ENCODE assay signal across 12 cellular contexts in genomic region chr3:197478746-197479668, GRCh38.
DNase-seq lines count a peak whose midpoint lies in the region; ATAC-seq, FAIRE-seq and TF ChIP-seq lines count a peak whose summit lies in the region.
"Had no signal": no experiment of that assay in that cellular context is flagged by ENCODE, and none has a peak within 500 bp of the region (broad histone marks: within the 10 kb centered on the region; RNA-seq: fewer than 3 reads in every experiment).

No MANE protein-coding gene starts in this region.

- DNase-seq in GOT3 (lab: John Stamatoyannopoulos, UW): peak; percentile 45
- peak; percentile 73 for DNase-seq in NCI-H69 (lab: John Stamatoyannopoulos, UW)
- DNase-seq in endothelial cell of umbilical vein (ENCODE audit: low read depth, low spot score): no peak
- DNase-seq in osteocyte (ENCODE audit: extremely low spot score, unreplicated experiment): no peak
- DNase-seq in NCI-H345 treated with DMSO at 0.1 percent for 48 hours (lab: John Stamatoyannopoulos, UW; ENCODE audit: unreplicated experiment): no peak
- no peak for DNase-seq in stimulated activated CD4-positive, alpha-beta T cell treated with anti-CD3 and anti-CD28 coated beads, Interleukin-15, amount 100 ng/mL, for 24 hours
- no peak for DNase-seq in cortex of kidney (lab: John Stamatoyannopoulos, UW)
- DNase-seq: activated CD8-positive, alpha-beta T cell treated with anti-CD3 and anti-CD28 coated beads for 36 hours; SJCRH30 had no signal

- H3K36me3 Mint-ChIP-seq in osteocyte (ENCODE audit: unreplicated experiment): no peaks in the 10 kb centered on the region

- H2AFZ ChIP-seq in endothelial cell of umbilical vein (ENCODE audit: low read depth, low read length): peak overlapping the region; percentile 74

- H3K9me3 Mint-ChIP-seq in osteocyte (ENCODE audit: unreplicated experiment): peaks cover 3% of the 10 kb centered on the region
- H3K9me3 Mint-ChIP-seq: activated CD8-positive, alpha-beta T cell treated with anti-CD3 and anti-CD28 coated beads for 36 hours had no signal

- H3K4me1 ChIP-seq in endothelial cell of umbilical vein (ENCODE audit: control insufficient read depth, extremely low read depth, insufficient read depth, low read length): peaks cover 21% of the 10 kb centered on the region
- H3K4me1 ChIP-seq: SJCRH30 had no signal

- TF ChIP-seq CTCF in endothelial cell of umbilical vein (IDR thresholded peaks at IDR 0.05; ENCODE audit: extremely low read depth in 1 of 2, insufficient read depth in 1 of 2, low read depth in 1 of 2, low read length in 2 of 2): no peak
- no peak for TF ChIP-seq CTCF in osteocyte (IDR thresholded peaks at IDR 0.05)

- H3K9ac ChIP-seq in endothelial cell of umbilical vein (replicated peaks; ENCODE audit: extremely low read depth, insufficient read depth, low read length): no peak overlapping the region

- TF ChIP-seq POLR2A in endothelial cell of umbilical vein (IDR thresholded peaks at IDR 0.05; ENCODE audit: low read depth, low read length): no peak

- no TSS peak for BruUV-seq in endothelial cell of umbilical vein (replicated peaks; lab: Mats Ljungman, UMichigan)

- CTCF ChIA-PET in endothelial cell of umbilical vein (lab: Charles Lee): interaction anchor here (0.8 to 1.5 kb wide), 4 partner anchors 9 to 222 kb away, joined by 3 to 6 read pairs (median 4); no protein-coding TSS in a partner anchor

- H4K20me1 ChIP-seq in endothelial cell of umbilical vein (replicated peaks; ENCODE audit: control insufficient read depth, extremely low read depth, insufficient read depth, low read length): no peaks in the 10 kb centered on the region

- dilution Hi-C loops in endothelial cell of umbilical vein (cut with MboI; ENCODE audit: extremely low pct_ligation_motif_present, low sequenced_read_pairs): no loop called here

- peak overlapping the region; percentile 96 for H3K27ac Mint-ChIP-seq in osteocyte (ENCODE audit: unreplicated experiment)
- H3K27ac Mint-ChIP-seq: activated CD8-positive, alpha-beta T cell treated with anti-CD3 and anti-CD28 coated beads for 36 hours had no signal

- POLR2A ChIA-PET in endothelial cell of umbilical vein (lab: Charles Lee): interaction anchor here (0.7 to 1.0 kb wide), 2 partner anchors 8 to 21 kb away, joined by 3 read pairs; no protein-coding TSS in a partner anchor

- H3K4me3 Mint-ChIP-seq in osteocyte (ENCODE audit: unreplicated experiment): peak overlapping the region; percentile 3
- H3K4me3 Mint-ChIP-seq: activated CD8-positive, alpha-beta T cell treated with anti-CD3 and anti-CD28 coated beads for 36 hours had no signal

- no peak for ATAC-seq in GM21576 (IDR thresholded peaks at IDR 0.05; ENCODE audit: unreplicated experiment)
- ATAC-seq: activated CD8-positive, alpha-beta T cell treated with anti-CD3 and anti-CD28 coated beads for 36 hours had no signal

- H3K9me1 ChIP-seq in endothelial cell of umbilical vein (replicated peaks; ENCODE audit: control insufficient read depth, extremely low read depth, insufficient read depth, low read length): no peaks in the 10 kb centered on the region

- H3K36me3 ChIP-seq in endothelial cell of umbilical vein (ENCODE audit: control insufficient read depth in 2 of 2, extremely low read depth in 1 of 2, insufficient read depth in 2 of 2, low read length in 2 of 2): no peaks in the 10 kb centered on the region
- H3K36me3 ChIP-seq: cardiac muscle cell, neutrophil, SJCRH30 had no signal

- H3K27me3 Mint-ChIP-seq in osteocyte (ENCODE audit: unreplicated experiment): no peaks in the 10 kb centered on the region

- H3K9me3 ChIP-seq in endothelial cell of umbilical vein (replicated peaks; ENCODE audit: control insufficient read depth, insufficient read depth, low read length): no peaks in the 10 kb centered on the region
- H3K9me3 ChIP-seq: neutrophil, SJCRH30 had no signal

- intact Hi-C loops in endothelial cell of umbilical vein (cut with micrococcal nuclease): no loop called here

- H3K4me2 ChIP-seq in endothelial cell of umbilical vein (ENCODE audit: insufficient read depth, low read length): no peak overlapping the region

- no peak overlapping the region for H3K27ac ChIP-seq in endothelial cell of umbilical vein (ENCODE audit: insufficient read depth, low read depth, low read length)
- H3K27ac ChIP-seq: cardiac muscle cell, neutrophil, SJCRH30 had no signal

- H3K79me2 ChIP-seq in endothelial cell of umbilical vein (ENCODE audit: control insufficient read depth, insufficient read depth, low read length): no peaks in the 10 kb centered on the region

- FAIRE-seq in endothelial cell of umbilical vein (lab: Jason Lieb, UNC): peak; percentile 67

- H3K4me1 Mint-ChIP-seq in osteocyte (ENCODE audit: unreplicated experiment): peaks cover 40% of the 10 kb centered on the region

- H3K27me3 ChIP-seq in endothelial cell of umbilical vein (ENCODE audit: control insufficient read depth in 2 of 2, insufficient read depth in 2 of 2, low read length in 2 of 2): no peaks in the 10 kb centered on the region
- H3K27me3 ChIP-seq: cardiac muscle cell, SJCRH30 had no signal

- no peak overlapping the region for H3K4me3 ChIP-seq in endothelial cell of umbilical vein (replicated peaks in 1 of 3; ENCODE audit: insufficient read depth in 1 of 3, low read depth in 1 of 3, low read length in 3 of 3)
- H3K4me3 ChIP-seq: cardiac muscle cell, SJCRH30 had no signal

TF ChIP-seq in endothelial cell of umbilical vein, 7 proteins besides CTCF, POLR2A, EP300 and RAD21:
- TF ChIP-seq GATA2 (IDR thresholded peaks at IDR 0.05; ENCODE audit: insufficient read depth, insufficient read length, low read depth, low read length) (no peak), MYC (IDR thresholded peaks at IDR 0.05; ENCODE audit: low read depth, low read length) (no peak), EZH2 (IDR thresholded peaks at IDR 0.05; ENCODE audit: borderline replicate concordance, low read depth, low read length, severe bottlenecking) (no peak), POLR2AphosphoS5 (IDR thresholded peaks at IDR 0.05; ENCODE audit: insufficient read depth, low read depth, low read length) (no peak), FOS (IDR thresholded peaks at IDR 0.05; ENCODE audit: borderline replicate concordance, insufficient read depth, low read length) (no peak), JUN (IDR thresholded peaks at IDR 0.05; ENCODE audit: borderline replicate concordance, insufficient read depth, insufficient read length, low read depth) (no peak)
- TF ChIP-seq, protein P1, sequence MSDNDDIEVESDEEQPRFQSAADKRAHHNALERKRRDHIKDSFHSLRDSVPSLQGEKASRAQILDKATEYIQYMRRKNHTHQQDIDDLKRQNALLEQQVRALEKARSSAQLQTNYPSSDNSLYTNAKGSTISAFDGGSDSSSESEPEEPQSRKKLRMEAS (IDR thresholded peaks at IDR 0.05; ENCODE audit: insufficient read depth, insufficient read length): no peak

Comparison
In these comparisons a context has a peak if more than half of its experiments do, and no peak if none do; other contexts are left out.
1. DNase-seq: peak in GOT3 (single experiment) and NCI-H69 (single experiment); none in endothelial cell of umbilical vein (single experiment), osteocyte (single experiment), NCI-H345 treated with DMSO at 0.1 percent for 48 hours (single experiment), stimulated activated CD4-positive, alpha-beta T cell treated with anti-CD3 and anti-CD28 coated beads, Interleukin-15, amount 100 ng/mL, for 24 hours (single experiment) and cortex of kidney (single experiment).